In the genomic region with DNA sequence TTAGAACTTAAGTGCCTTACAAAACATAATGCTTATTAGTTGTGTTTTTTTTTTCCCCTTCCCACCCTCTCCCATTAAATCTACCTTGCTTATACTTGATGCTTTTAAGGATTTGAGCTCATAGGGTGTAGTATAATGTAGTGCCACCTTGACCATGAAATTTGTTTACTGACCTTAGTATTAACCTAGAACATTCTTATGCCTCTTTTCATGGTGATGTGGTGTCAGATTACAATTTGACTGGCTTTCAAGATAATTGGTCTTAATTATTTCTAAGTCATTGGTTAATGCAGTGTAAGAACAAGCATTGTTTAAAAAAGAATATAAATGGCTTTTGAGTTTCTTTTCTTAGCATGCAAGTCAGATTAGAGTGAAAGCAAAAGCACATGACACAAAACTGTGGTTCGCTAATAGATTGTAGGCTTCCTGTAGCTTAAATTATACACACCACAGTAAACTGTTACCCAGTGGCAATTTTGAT, we compare ENCODE assay signal across 8 cellular contexts.
A peak's percentile ranks its signal among the peaks of the same experiment; 100 is the strongest.
DNase-seq lines count a peak whose midpoint lies in the region; ATAC-seq and TF ChIP-seq lines count a peak whose summit lies in the region.

No MANE protein-coding gene starts in this region.

- ATAC-seq in activated T-cell treated with anti-CD3 and anti-CD28 coated beads, Interleukin-2, amount 50 U/mL, for 72 hours (replicated peaks in 1 of 2), result peak; percentile 23 to 44
- peak; percentile 74 for ATAC-seq in HG02885 (IDR thresholded peaks at IDR 0.05; ENCODE audit: poor library complexity, unreplicated experiment)
- peak in 3 of 4 donors; percentile 34 to 55 (median 36) for ATAC-seq in heart left ventricle

- H3K27ac ChIP-seq in heart left ventricle, result peak overlapping the region in 11 of 12 donors; percentile 25 to 92 (median 70)

- no peaks in the 10 kb centered on the region for H3K9me3 Mint-ChIP-seq in activated T-cell treated with anti-CD3 and anti-CD28 coated beads, Interleukin-2, amount 50 U/mL, for 72 hours

- H3K27me3 Mint-ChIP-seq in activated T-cell treated with anti-CD3 and anti-CD28 coated beads, Interleukin-2, amount 50 U/mL, for 72 hours (ENCODE audit: low read depth), result no peaks in the 10 kb centered on the region

- H3K4me1 Mint-ChIP-seq in activated T-cell treated with anti-CD3 and anti-CD28 coated beads, Interleukin-2, amount 50 U/mL, for 72 hours (ENCODE audit: low read depth), result peaks cover 99% of the 10 kb centered on the region

- no peaks in the 10 kb centered on the region for H3K36me3 ChIP-seq in heart left ventricle
- H3K36me3 ChIP-seq in BE2C, result no peaks in the 10 kb centered on the region

- H3K27ac Mint-ChIP-seq in activated T-cell treated with anti-CD3 and anti-CD28 coated beads, Interleukin-2, amount 50 U/mL, for 72 hours, result peak overlapping the region; percentile 85

- DNase-seq in activated T-cell treated with anti-CD3 and anti-CD28 coated beads, Interleukin-2, amount 50 U/mL, for 72 hours, result no peak
- DNase-seq in activated T-cell treated with anti-CD3 and anti-CD28 coated beads for 4 hours (no peak), NCI-H748 treated with DMSO at 0.1 percent for 48 hours (lab: John Stamatoyannopoulos, UW) (peak; percentile 21), heart left ventricle (no peak), DMS53 treated with DMSO at 0.1 percent for 48 hours (lab: John Stamatoyannopoulos, UW; ENCODE audit: unreplicated experiment) (no peak), BE2C (no peak), SW480 (ENCODE audit: low spot score) (no peak)

- peaks cover 0 to 2% of the 10 kb centered on the region in 2 donors for H3K36me3 Mint-ChIP-seq in activated T-cell treated with anti-CD3 and anti-CD28 coated beads, Interleukin-2, amount 50 U/mL, for 72 hours (ENCODE audit: insufficient read depth in 2 of 2)

- WGBS in heart left ventricle, 4 donors, result 10 to 15% (median 11%) methylated on average over 1 of the region's 1 CpG

- TF ChIP-seq CTCF in heart left ventricle (IDR thresholded peaks at IDR 0.05) (no peak), BE2C (IDR thresholded peaks at IDR 0.05; ENCODE audit: low read depth, low read length) (no peak)

- no peak for TF ChIP-seq POLR2A in heart left ventricle (IDR thresholded peaks at IDR 0.05)

- H3K27me3 ChIP-seq in heart left ventricle (no peaks in the 10 kb centered on the region), BE2C (no peaks in the 10 kb centered on the region)

- peak overlapping the region; percentile 73 for H3K4me3 Mint-ChIP-seq in activated T-cell treated with anti-CD3 and anti-CD28 coated beads, Interleukin-2, amount 50 U/mL, for 72 hours

- H3K9me3 ChIP-seq in heart left ventricle (no peaks in the 10 kb centered on the region), BE2C (no peaks in the 10 kb centered on the region)

- intact Hi-C loops in heart left ventricle (cut with DNase I), result loop anchor here in 1 of 10 donors (10.0 kb wide), 1 partner anchor 55 kb away; no protein-coding TSS in a partner anchor

- H3K4me1 ChIP-seq in heart left ventricle (peaks cover 5 to 92% (median 76%) of the 10 kb centered on the region in 12 donors), BE2C (peaks cover 5% of the 10 kb centered on the region; the same call in 1 of the 2 replicates)

- H3K4me3 ChIP-seq in heart left ventricle, result peak overlapping the region in 5 of 12 donors; percentile 13 to 31 (median 19)
- no peak overlapping the region for H3K4me3 ChIP-seq in BE2C (ENCODE audit: low read depth, low read length)
